8 cellular contexts compared by ENCODE assay signal in genomic region chr11:119641991-119642745, GRCh38.
DNase-seq lines count a peak whose midpoint lies in the region; ATAC-seq, FAIRE-seq and TF ChIP-seq lines count a peak whose summit lies in the region.

No MANE protein-coding gene starts in this region.

- CTCF ChIA-PET in OCI-LY7 (lab: Charles Lee; ENCODE audit: unreplicated experiment): interaction anchor here (1.6 kb wide), 1 partner anchor 10 kb away, joined by 5 read pairs; no protein-coding TSS in a partner anchor

- no peaks in the 10 kb centered on the region for H3K79me2 ChIP-seq in OCI-LY7 (ENCODE audit: insufficient read depth, low read depth, low read length)

- BruUV-seq in OCI-LY7 (replicated peaks; lab: Mats Ljungman, UMichigan): no TSS peak

- H3K4me3 Mint-ChIP-seq in CD14-positive monocyte: no peak overlapping the region

- no peaks in the 10 kb centered on the region for H4K20me1 ChIP-seq in OCI-LY7 (ENCODE audit: insufficient read depth, low read length)

- H2AFZ ChIP-seq in OCI-LY7 (ENCODE audit: low read length): no peak overlapping the region

- H3K4me3 ChIP-seq in OCI-LY7 (ENCODE audit: low read depth, low read length, poor library complexity, severe bottlenecking) (no peak overlapping the region), esophagus squamous epithelium (no peak overlapping the region), stomach (no peak overlapping the region)

- intact Hi-C loops in CD14-positive monocyte (cut with micrococcal nuclease) (no loop called here), OCI-LY7 (cut with micrococcal nuclease; ENCODE audit: unreplicated experiment) (no loop called here), esophagus squamous epithelium (cut with DNase I) (no loop called here), stomach (cut with DNase I; ENCODE audit: low total_unique reads) (no loop called here)

- peak; percentile 21 for FAIRE-seq in GM18507 (lab: Jason Lieb, UNC)

- H3K9me2 ChIP-seq in OCI-LY7 (ENCODE audit: insufficient read depth, low read length): no peaks in the 10 kb centered on the region

- POLR2A ChIA-PET in OCI-LY7 (lab: Charles Lee): no interaction called here

- no peaks in the 10 kb centered on the region for H3K36me3 ChIP-seq in OCI-LY7 (ENCODE audit: insufficient read depth, low read length)
- no peaks in the 10 kb centered on the region for H3K36me3 ChIP-seq in esophagus squamous epithelium
- no peaks in the 10 kb centered on the region for H3K36me3 ChIP-seq in stomach

- no peak overlapping the region for H3K4me2 ChIP-seq in OCI-LY7 (ENCODE audit: low read length)

- H3K4me1 ChIP-seq in OCI-LY7 (ENCODE audit: insufficient read depth, low read length, poor library complexity, severe bottlenecking) (no peaks in the 10 kb centered on the region), esophagus squamous epithelium (peaks cover 0 to 5% (median 0%) of the 10 kb centered on the region in 3 donors), stomach (no peaks in the 10 kb centered on the region)

- peaks cover 4% of the 10 kb centered on the region for H3K4me1 Mint-ChIP-seq in CD14-positive monocyte

- no peaks in the 10 kb centered on the region for H3K9me3 Mint-ChIP-seq in CD14-positive monocyte

- ATAC-seq in GM18517 (IDR thresholded peaks at IDR 0.05; ENCODE audit: unreplicated experiment): no peak

- H3K9me3 ChIP-seq in OCI-LY7 (ENCODE audit: low read length): no peaks in the 10 kb centered on the region
- no peaks in the 10 kb centered on the region for H3K9me3 ChIP-seq in esophagus squamous epithelium
- H3K9me3 ChIP-seq in stomach: no peaks in the 10 kb centered on the region

- H3K27me3 Mint-ChIP-seq in CD14-positive monocyte (ENCODE audit: low read depth in 3 of 3): peaks cover 10 to 16% (median 11%) of the 10 kb centered on the region in 3 donors

- 36 to 39% methylated on average over 8 to 11 of the region's 12 CpGs for WGBS in esophagus squamous epithelium, 2 donors
- 57 to 68% (median 66%) methylated on average over 11 to 12 of the region's 12 CpGs for WGBS in stomach, 5 donors

- H3K27me3 ChIP-seq in esophagus squamous epithelium: peaks cover 0 to 27% (median 0%) of the 10 kb centered on the region in 4 donors
- H3K27me3 ChIP-seq in stomach: peaks cover 0 to 29% (median 0%) of the 10 kb centered on the region in 3 donors

- no peak for TF ChIP-seq POLR2A in esophagus squamous epithelium (IDR thresholded peaks at IDR 0.05)
- TF ChIP-seq POLR2A in stomach (IDR thresholded peaks at IDR 0.05): no peak

- H3K27ac Mint-ChIP-seq in CD14-positive monocyte: no peak overlapping the region

- no peaks in the 10 kb centered on the region for H3K36me3 Mint-ChIP-seq in CD14-positive monocyte

- H3K27ac ChIP-seq in OCI-LY7 (ENCODE audit: low read depth, low read length, poor library complexity, severe bottlenecking) (no peak overlapping the region), esophagus squamous epithelium (no peak overlapping the region), stomach (no peak overlapping the region)

- TF ChIP-seq EP300 in stomach (IDR thresholded peaks at IDR 0.05): no peak

- TF ChIP-seq CTCF in CD14-positive monocyte (IDR thresholded peaks at IDR 0.05) (peak; percentile 59), OCI-LY7 (conservative IDR thresholded peaks at IDR 0.05; ENCODE audit: low read length) (peak; percentile 80), esophagus squamous epithelium (IDR thresholded peaks at IDR 0.05) (peak in 5 of 6 experiments; percentile 37 to 75 (median 58)), stomach (IDR thresholded peaks at IDR 0.05) (peak in 4 of 7 experiments; percentile 22 to 50 (median 37))

- DNase-seq in CD14-positive monocyte (ENCODE audit: low spot score) (no peak), GM18507 (ENCODE audit: extremely low spot score, insufficient read length, low read depth) (no peak), OCI-LY7 (ENCODE audit: low spot score) (peak; percentile 55), esophagus squamous epithelium (lab: John Stamatoyannopoulos, UW) (no peak), stomach (no peak), cortex of kidney (lab: John Stamatoyannopoulos, UW) (no peak), COR-L47 (lab: John Stamatoyannopoulos, UW) (no peak)
